Comparison of ENCODE assay signal across 10 cellular contexts in the genomic region with DNA sequence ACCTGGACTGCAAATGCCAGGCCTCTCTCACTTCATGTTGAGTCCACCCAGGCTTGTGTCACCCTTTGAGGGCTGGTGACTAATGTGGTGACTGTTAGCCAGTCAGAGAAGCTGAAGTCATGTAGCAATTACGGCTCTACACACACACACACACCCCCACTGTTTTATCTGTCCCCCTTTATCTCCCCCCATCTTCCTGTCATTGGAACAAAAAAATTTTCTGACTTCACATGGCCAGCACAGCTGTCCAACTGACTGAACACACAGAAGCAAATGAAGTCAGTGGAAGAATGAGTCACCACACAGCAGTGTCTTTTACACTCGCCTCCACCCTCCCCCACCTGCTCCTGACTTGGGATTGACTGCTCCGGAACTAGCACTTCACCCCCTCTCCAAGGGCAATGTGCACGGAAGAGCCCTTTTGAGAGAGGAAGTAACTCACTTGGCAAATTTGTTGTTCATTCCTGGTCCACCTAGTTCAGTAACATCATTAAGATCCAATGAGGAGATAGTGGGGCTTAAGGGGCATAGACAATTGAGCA.
DNase-seq lines count a peak whose midpoint lies in the region; ATAC-seq lines count a peak whose summit lies in the region.
"Had no signal": no experiment of that assay in that cellular context is flagged by ENCODE, and none has a peak within 500 bp of the region (broad histone marks: within the 10 kb centered on the region; RNA-seq: fewer than 3 reads in every experiment).

No MANE protein-coding gene starts in this region.

- intact Hi-C loops in left cardiac atrium (cut with DNase I) (no loop called here), cardiac septum (cut with DNase I) (no loop called here), right cardiac atrium (cut with DNase I) (no loop called here)

- H3K27ac ChIP-seq in SJCRH30 (peak overlapping the region; percentile 67), right cardiac atrium (ENCODE audit: low read length) (no peak overlapping the region)
- H3K27ac ChIP-seq: skin epidermis had no signal

- H3K4me1 ChIP-seq in SJCRH30 (peaks cover 12% of the 10 kb centered on the region), right cardiac atrium (ENCODE audit: control insufficient read depth, insufficient read depth, low read length) (no peaks in the 10 kb centered on the region)

- H3K9me3 ChIP-seq in SJCRH30 (replicated peaks), result no peaks in the 10 kb centered on the region
- H3K9me3 ChIP-seq in right cardiac atrium (ENCODE audit: control insufficient read depth, low read length), result no peaks in the 10 kb centered on the region

- peak; percentile 41 to 96 for ATAC-seq in left cardiac atrium
- ATAC-seq in right cardiac atrium, result peak; percentile 16 to 91

- no peak overlapping the region for H3K4me3 ChIP-seq in SJCRH30
- H3K4me3 ChIP-seq in right cardiac atrium (ENCODE audit: low read length), result no peak overlapping the region
- H3K4me3 ChIP-seq: skin epidermis had no signal

- no peaks in the 10 kb centered on the region for H3K36me3 ChIP-seq in SJCRH30

- WGBS in right cardiac atrium, result 30% methylated on average over 4 of the region's 4 CpGs

- DNase-seq in left cardiac atrium (peak; percentile 46), cardiac septum (ENCODE audit: low spot score) (no peak), SJCRH30 (peak; percentile 87 to 89), right cardiac atrium (peak in 1 of 3 donors; percentile 26), ureter (ENCODE audit: low spot score) (peak; percentile 54), NCI-H1436 treated with DMSO at 0.1 percent for 48 hours (lab: John Stamatoyannopoulos, UW) (no peak), NCI-H524 (lab: John Stamatoyannopoulos, UW) (no peak)
- no peak for DNase-seq in activated CD4-positive, alpha-beta T cell treated with anti-CD3 and anti-CD28 coated beads, Interleukin-2, amount 50 U/mL, for 48 hours
- DNase-seq: CD4-positive, alpha-beta T cell had no signal

- H3K27me3 ChIP-seq in SJCRH30, result no peaks in the 10 kb centered on the region
- H3K27me3 ChIP-seq in right cardiac atrium (ENCODE audit: control insufficient read depth, insufficient read depth), result no peaks in the 10 kb centered on the region

Comparison
In these comparisons a context has a peak if more than half of its experiments do, and no peak if none do; other contexts are left out.
1. DNase-seq: peak in left cardiac atrium (single experiment), SJCRH30 (2 of 2) and ureter (single experiment); none in cardiac septum (single experiment), NCI-H1436 treated with DMSO at 0.1 percent for 48 hours (single experiment), activated CD4-positive, alpha-beta T cell treated with anti-CD3 and anti-CD28 coated beads, Interleukin-2, amount 50 U/mL, for 48 hours (0 of 2) and NCI-H524 (0 of 2).